In the genomic region with DNA sequence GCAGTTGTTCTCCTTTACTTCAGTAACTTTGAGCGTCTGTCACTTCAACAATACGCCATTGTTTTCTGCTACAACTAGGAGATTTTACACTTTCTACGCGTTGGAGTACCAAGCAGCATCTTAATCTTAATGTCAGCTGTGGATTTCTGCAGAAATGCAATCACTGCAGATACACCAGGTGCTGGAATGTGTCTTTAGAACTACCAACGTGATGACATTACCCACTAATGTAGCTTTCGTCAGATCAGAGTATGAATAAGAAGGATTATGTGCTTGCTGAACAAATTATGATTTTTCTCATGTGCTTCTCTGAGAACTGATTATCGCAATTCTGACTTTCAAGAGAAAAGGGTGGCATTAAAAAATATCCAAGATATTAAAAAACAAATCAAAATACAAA, we compare ENCODE assay signal across 27 cellular contexts.
"Had no signal": no experiment of that assay in that cellular context is flagged by ENCODE, and none has a peak within 500 bp of the region (broad histone marks: within the 10 kb centered on the region; RNA-seq: fewer than 3 reads in every experiment).

No MANE protein-coding gene starts in this region.

- H3K27me3 ChIP-seq: stomach, suprapubic skin, testis, thyroid gland, tibial artery, tibial nerve, transverse colon, upper lobe of left lung, upper lobe of right lung, uterus, vagina had no signal

- H3K4me1 ChIP-seq: stomach, suprapubic skin, testis, thyroid gland, tibial nerve, transverse colon, upper lobe of left lung, upper lobe of right lung, uterus, vagina had no signal

- H3K36me3 Mint-ChIP-seq: stimulated activated effector memory CD8-positive, alpha-beta T cell treated with anti-CD3 and anti-CD28 coated beads, Interleukin-12 subunit alpha, Interleukin-12 subunit beta, amount 100 ng/mL, for 72 hours; stimulated activated memory B cell treated with anti-CD40 and anti-IgM and Interleukin-4, amounts not matched to agents 10 μg/mL and 1 μg/mL and 100 μg/mL, for 72 hours; stimulated activated naive B cell treated with anti-CD40 and anti-IgM and Interleukin-4, amounts not matched to agents 10 μg/mL and 1 μg/mL and 100 μg/mL, for 72 hours had no signal

- H3K27me3 Mint-ChIP-seq: stimulated activated memory B cell treated with anti-CD40 and anti-IgM and Interleukin-4, amounts not matched to agents 10 μg/mL and 1 μg/mL and 100 μg/mL, for 72 hours; stimulated activated naive B cell treated with anti-CD40 and anti-IgM and Interleukin-4, amounts not matched to agents 10 μg/mL and 1 μg/mL and 100 μg/mL, for 72 hours; stimulated activated naive CD8-positive, alpha-beta T cell treated with anti-CD3 and anti-CD28 coated beads, Interleukin-15, amount 100 ng/mL, for 72 hours; stimulated activated naive CD8-positive, alpha-beta T cell treated with anti-CD3 and anti-CD28 coated beads, Interleukin-15, Interleukin-2, amounts not matched to agents 100 ng/mL and 50 ng/mL, for 24 hours had no signal

- H3K4me3 Mint-ChIP-seq: stimulated activated effector memory CD8-positive, alpha-beta T cell treated with anti-CD3 and anti-CD28 coated beads, Interleukin-12 subunit alpha, Interleukin-12 subunit beta, amount 100 ng/mL, for 72 hours; stimulated activated memory B cell treated with anti-CD40 and anti-IgM and Interleukin-4, amounts not matched to agents 10 μg/mL and 1 μg/mL and 100 μg/mL, for 72 hours; stimulated activated naive B cell treated with anti-CD40 and anti-IgM and Interleukin-4, amounts not matched to agents 10 μg/mL and 1 μg/mL and 100 μg/mL, for 72 hours; stimulated activated naive CD8-positive, alpha-beta T cell treated with anti-CD3 and anti-CD28 coated beads, Interleukin-15, amount 100 ng/mL, for 72 hours; stimulated activated naive CD8-positive, alpha-beta T cell treated with anti-CD3 and anti-CD28 coated beads, Interleukin-15, Interleukin-2, amounts not matched to agents 100 ng/mL and 50 ng/mL, for 24 hours had no signal

- ATAC-seq: stimulated activated effector memory CD8-positive, alpha-beta T cell treated with anti-CD3 and anti-CD28 coated beads, Interleukin-12 subunit alpha, Interleukin-12 subunit beta, amount 100 ng/mL, for 72 hours; stimulated activated memory B cell treated with anti-CD40 and anti-IgM and Interleukin-4, amounts not matched to agents 10 μg/mL and 1 μg/mL and 100 μg/mL, for 72 hours; stimulated activated naive B cell treated with anti-CD40 and anti-IgM and Interleukin-4, amounts not matched to agents 10 μg/mL and 1 μg/mL and 100 μg/mL, for 72 hours; stimulated activated naive CD8-positive, alpha-beta T cell treated with anti-CD3 and anti-CD28 coated beads, Interleukin-15, amount 100 ng/mL, for 72 hours; stimulated activated naive CD8-positive, alpha-beta T cell treated with anti-CD3 and anti-CD28 coated beads, Interleukin-15, Interleukin-2, amounts not matched to agents 100 U/mL and 50 U/mL, for 24 hours; upper lobe of right lung had no signal

- H3K4me3 ChIP-seq: stomach, suprapubic skin, testis, thoracic aorta, thyroid gland, tibial artery, tibial nerve, transverse colon, upper lobe of left lung, upper lobe of right lung, uterus, vagina had no signal

- H3K36me3 ChIP-seq: stomach, suprapubic skin, thoracic aorta, thyroid gland, tibial artery, tibial nerve, transverse colon, upper lobe of left lung, upper lobe of right lung, uterus, vagina had no signal

- H3K9me3 ChIP-seq: suprapubic skin, testis, thoracic aorta, thyroid gland, tibial artery, tibial nerve, transverse colon, upper lobe of right lung, uterus, vagina had no signal

- H3K27ac Mint-ChIP-seq: stimulated activated effector memory CD8-positive, alpha-beta T cell treated with anti-CD3 and anti-CD28 coated beads, Interleukin-12 subunit alpha, Interleukin-12 subunit beta, amount 100 ng/mL, for 72 hours; stimulated activated memory B cell treated with anti-CD40 and anti-IgM and Interleukin-4, amounts not matched to agents 10 μg/mL and 1 μg/mL and 100 μg/mL, for 72 hours; stimulated activated naive B cell treated with anti-CD40 and anti-IgM and Interleukin-4, amounts not matched to agents 10 μg/mL and 1 μg/mL and 100 μg/mL, for 72 hours; stimulated activated naive CD8-positive, alpha-beta T cell treated with anti-CD3 and anti-CD28 coated beads, Interleukin-15, amount 100 ng/mL, for 72 hours; stimulated activated naive CD8-positive, alpha-beta T cell treated with anti-CD3 and anti-CD28 coated beads, Interleukin-15, Interleukin-2, amounts not matched to agents 100 ng/mL and 50 ng/mL, for 24 hours had no signal

- H3K4me1 Mint-ChIP-seq: stimulated activated effector memory CD8-positive, alpha-beta T cell treated with anti-CD3 and anti-CD28 coated beads, Interleukin-12 subunit alpha, Interleukin-12 subunit beta, amount 100 ng/mL, for 72 hours; stimulated activated memory B cell treated with anti-CD40 and anti-IgM and Interleukin-4, amounts not matched to agents 10 μg/mL and 1 μg/mL and 100 μg/mL, for 72 hours; stimulated activated naive B cell treated with anti-CD40 and anti-IgM and Interleukin-4, amounts not matched to agents 10 μg/mL and 1 μg/mL and 100 μg/mL, for 72 hours; stimulated activated naive CD8-positive, alpha-beta T cell treated with anti-CD3 and anti-CD28 coated beads, Interleukin-15, amount 100 ng/mL, for 72 hours had no signal

- DNase-seq: stimulated activated CD4-positive, alpha-beta T cell treated with anti-CD3 and anti-CD28 coated beads, Interleukin-2, amount 100 ng/mL, for 48 hours; stimulated activated CD4-positive, alpha-beta T cell treated with anti-CD3 and anti-CD28 coated beads, Interleukin-4, amount 100 ng/mL, for 1 hour; stimulated activated CD4-positive, alpha-beta T cell treated with anti-CD3 and anti-CD28 coated beads, Interleukin-4, amount 100 ng/mL, for 24 hours; stimulated activated CD4-positive, alpha-beta T cell treated with anti-CD3 and anti-CD28 coated beads, Interleukin-4, amount 100 ng/mL, for 4 hours; stimulated activated CD8-positive, alpha-beta memory T cell treated with anti-CD3 and anti-CD28 coated beads, Interleukin-4, amount 100 ng/mL, for 48 hours; stimulated activated naive B cell treated with anti-CD40 and anti-IgM and Interleukin-4, amounts not matched to agents 10 μg/mL and 1 μg/mL and 100 μg/mL, for 72 hours; stimulated activated naive CD4-positive, alpha-beta T cell; stimulated activated naive CD4-positive, alpha-beta T cell treated with Interleukin-2 at 50 U/mL for 16 hours; stimulated activated naive CD8-positive, alpha-beta T cell treated with anti-CD3 and anti-CD28 coated beads, Interleukin-15, amount 100 ng/mL, for 72 hours; stimulated activated naive CD8-positive, alpha-beta T cell treated with anti-CD3 and anti-CD28 coated beads, Interleukin-15, Interleukin-2, amounts not matched to agents 100 U/mL and 50 U/mL, for 24 hours; stomach; substantia nigra; testis; thyroid gland; tibial artery; transverse colon; trophoblast cell; upper lobe of left lung; upper lobe of right lung; uterus had no signal

- H3K27ac ChIP-seq: stomach, suprapubic skin, testis, thoracic aorta, thyroid gland, tibial artery, tibial nerve, transverse colon, upper lobe of left lung, upper lobe of right lung, uterus, vagina had no signal
